ENCODE assay signal across 34 cellular contexts in genomic region chr5:115322729-115323128, GRCh38.
"Had no signal": no experiment of that assay in that cellular context is flagged by ENCODE, and none has a peak within 500 bp of the region (broad histone marks: within the 10 kb centered on the region; RNA-seq: fewer than 3 reads in every experiment).

No MANE protein-coding gene starts in this region.

- H3K27me3 ChIP-seq: MG63 had no signal

- DNase-seq: Karpas-422, Kasumi-1, MG63, MM.1S, NCI-H1048, NCI-H1092, NCI-H1092 treated with DMSO at 0.1 percent for 48 hours, NCI-H1105, NCI-H1105 treated with DMSO at 0.1 percent for 48 hours, NCI-H1417, NCI-H1417 treated with DMSO at 0.1 percent for 48 hours, NCI-H1436, NCI-H1436 treated with DMSO at 0.1 percent for 48 hours, NCI-H146, NCI-H1694, NCI-H1694 treated with DMSO at 0.1 percent for 48 hours, NCI-H187, NCI-H187 treated with DMSO at 0.1 percent for 48 hours, NCI-H1930, NCI-H2029, NCI-H2029 treated with DMSO at 0.1 percent for 48 hours, NCI-H2081, NCI-H2081 treated with DMSO at 0.1 percent for 48 hours, NCI-H2107, NCI-H2171, NCI-H2171 treated with DMSO at 0.1 percent for 48 hours, NCI-H2227 treated with DMSO at 0.1 percent for 48 hours, NCI-H226, NCI-H345, NCI-H446, NCI-H446 treated with DMSO at 0.1 percent for 48 hours, NCI-H510A, NCI-H510A treated with DMSO at 0.1 percent for 48 hours, NCI-H524 had no signal

- H3K4me3 ChIP-seq: MG63 had no signal

- H3K36me3 ChIP-seq: MG63 had no signal
